In genomic region chr19:48254529-48254970, GRCh38 we compare ENCODE assay signal across 1 cellular context.
A peak's percentile ranks its signal among the peaks of the same experiment; 100 is the strongest.
TF ChIP-seq lines count a peak whose summit lies in the region.

No MANE protein-coding gene starts in this region.

TF ChIP-seq in K562, 482 proteins besides CTCF, POLR2A, EP300 and RAD21 (continued from another document and continues in another):
- TF ChIP-seq ZNF592 (IDR thresholded peaks at IDR 0.05) (peak; percentile 100), ZBTB33 (CRISPR knock-in tag; IDR thresholded peaks at IDR 0.05) (no peak), GATAD2B (IDR thresholded peaks at IDR 0.05; ENCODE audit: borderline replicate concordance) (no peak), ERF (CRISPR knock-in tag; IDR thresholded peaks at IDR 0.05) (peak; percentile 98), ZNF197 (CRISPR knock-in tag; IDR thresholded peaks at IDR 0.05; ENCODE audit: low read depth) (peak; percentile 96), CXXC5 (CRISPR knock-in tag; IDR thresholded peaks at IDR 0.05) (peak; percentile 95), RREB1 (CRISPR knock-in tag; IDR thresholded peaks at IDR 0.05) (peak; percentile 96; the same call in 1 of the 2 replicates), TFE3 (CRISPR knock-in tag; IDR thresholded peaks at IDR 0.05) (peak; percentile 44), CCNT2 (IDR thresholded peaks at IDR 0.05; ENCODE audit: borderline replicate concordance, extremely low read depth, insufficient read length, low read depth, low read length) (no peak), GMEB1 (CRISPR knock-in tag; IDR thresholded peaks at IDR 0.05) (peak; percentile 70), TAF7 (tag; IDR thresholded peaks at IDR 0.05) (peak; percentile 92), NFE2L1 (tag; IDR thresholded peaks at IDR 0.05; ENCODE audit: borderline replicate concordance, low read depth) (peak; percentile 73), RBFOX2 (IDR thresholded peaks at IDR 0.05; ENCODE audit: low read depth, low read length) (no peak), ATF4 (CRISPR knock-in tag; IDR thresholded peaks at IDR 0.05) (peak; percentile 92), ETV6 (IDR thresholded peaks at IDR 0.05; ENCODE audit: borderline replicate concordance in 1 of 2, low read depth in 2 of 2, low read length in 1 of 2) (no peak), ETV6 (CRISPR knock-in tag; IDR thresholded peaks at IDR 0.05; ENCODE audit: borderline replicate concordance) (no peak), ARID3B (CRISPR knock-in tag; IDR thresholded peaks at IDR 0.05; ENCODE audit: borderline replicate concordance) (peak; percentile 93; the same call in 1 of the 2 replicates), ID3 (CRISPR knock-in tag; IDR thresholded peaks at IDR 0.05) (peak; percentile 87; the same call in 1 of the 2 replicates), ID3 (tag; IDR thresholded peaks at IDR 0.05) (peak; percentile 99), ZNF740 (CRISPR knock-in tag; IDR thresholded peaks at IDR 0.05) (no peak), ZNF740 (tag; IDR thresholded peaks at IDR 0.05) (peak in 1 of 2 experiments; percentile 98; a peak in 2 of 4 replicates), THRB (CRISPR knock-in tag; conservative IDR thresholded peaks at IDR 0.05) (peak; percentile 94; the same call in 1 of the 2 replicates), ZNF586 (CRISPR knock-in tag; conservative IDR thresholded peaks at IDR 0.05) (peak; percentile 90), KLF13 (tag; IDR thresholded peaks at IDR 0.05; ENCODE audit: borderline replicate concordance, low read depth) (peak; percentile 93), RBM34 (IDR thresholded peaks at IDR 0.05; ENCODE audit: borderline replicate concordance, insufficient read depth, low read length) (no peak), DIDO1 (tag; IDR thresholded peaks at IDR 0.05; ENCODE audit: low read depth) (peak; percentile 85), PATZ1 (CRISPR knock-in tag; IDR thresholded peaks at IDR 0.05; ENCODE audit: borderline replicate concordance) (peak; percentile 89; the same call in 1 of the 2 replicates), ZNF644 (tag; IDR thresholded peaks at IDR 0.05; ENCODE audit: low read depth) (peak; percentile 95), ZNF146 (CRISPR knock-in tag; IDR thresholded peaks at IDR 0.05; ENCODE audit: unreplicated experiment) (no peak), HDGF (IDR thresholded peaks at IDR 0.05) (no peak)
